8 cellular contexts compared by ENCODE assay signal in the genomic region with DNA sequence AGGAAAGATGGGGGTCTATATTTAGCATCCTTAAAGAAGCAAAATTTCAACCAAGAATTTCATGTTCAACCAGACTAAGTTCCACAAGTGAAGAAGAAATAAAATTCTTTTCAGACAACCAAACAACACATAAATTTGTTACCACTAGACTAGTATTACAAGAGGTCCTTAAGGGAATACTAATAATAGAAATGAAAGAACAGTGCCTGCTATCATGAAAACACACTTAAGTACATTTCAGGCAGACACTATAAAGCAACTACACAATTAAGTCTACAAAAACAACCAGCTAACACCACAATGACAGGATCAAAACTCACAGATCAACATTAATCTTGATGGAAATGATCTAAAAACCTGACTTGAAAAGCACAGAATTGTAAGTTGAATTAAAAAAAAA.
"Had no signal": no experiment of that assay in that cellular context is flagged by ENCODE, and none has a peak within 500 bp of the region (broad histone marks: within the 10 kb centered on the region; RNA-seq: fewer than 3 reads in every experiment).

No MANE protein-coding gene starts in this region.

- H3K4me1 ChIP-seq: HAP-1 had no signal

- H3K4me3 ChIP-seq: GM23248, HAP-1 had no signal

- H3K27ac ChIP-seq: GM23248, HL-60 had no signal

- H3K36me3 ChIP-seq: HAP-1 had no signal

- ATAC-seq: HCT116, HepG2 had no signal

- DNase-seq: GM23248, GOT3, H7, HFFc6 had no signal

- H3K9me3 ChIP-seq: HAP-1 had no signal
